8 cellular contexts compared by ENCODE assay signal in the genomic region with DNA sequence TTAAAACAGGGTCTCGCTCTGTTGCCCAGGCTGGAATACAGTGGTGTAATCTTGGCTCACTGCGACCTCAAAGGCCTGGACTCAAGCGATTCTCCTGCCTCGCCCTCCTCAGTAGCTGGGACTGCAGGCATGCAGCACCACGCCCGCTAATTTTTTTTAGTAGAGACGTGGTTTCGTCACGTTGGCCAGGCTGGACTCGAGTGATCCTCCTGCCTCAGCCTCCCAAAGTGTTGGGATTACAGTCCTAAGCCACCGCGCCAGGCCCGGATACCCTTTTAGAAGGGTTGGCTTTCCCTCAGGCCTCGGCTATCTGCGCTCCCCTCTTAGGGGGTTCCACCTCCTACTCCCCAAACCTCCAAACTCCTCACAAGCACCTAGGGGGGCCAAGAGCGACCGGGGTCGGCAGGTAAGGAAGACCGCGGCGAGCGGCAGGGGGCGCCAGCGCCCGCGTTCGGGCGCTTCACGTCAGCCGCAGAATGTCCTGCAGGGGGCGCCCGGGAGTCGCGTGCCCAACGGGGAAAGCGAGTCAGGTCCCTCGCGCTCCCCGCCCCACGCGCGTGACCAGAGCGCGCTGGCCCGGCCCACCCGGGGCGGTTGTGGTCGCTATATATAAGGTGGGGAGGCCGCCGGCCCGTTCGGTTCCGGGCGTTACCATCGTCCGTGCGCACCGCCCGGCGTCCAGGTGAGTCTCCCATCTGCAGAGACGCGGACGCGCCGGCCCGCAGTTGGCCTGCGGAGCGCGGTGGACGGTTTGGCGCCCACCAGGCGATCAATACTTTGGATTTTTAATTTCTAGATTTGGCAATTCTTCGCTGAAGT. TPM values are rescaled to one million over a fixed set of nuclear protein-coding genes. Genes with fewer than 3 reads are reported as not detected.
A peak's percentile ranks its signal among the peaks of the same experiment; 100 is the strongest.
DNase-seq lines count a peak whose midpoint lies in the region; ATAC-seq and TF ChIP-seq lines count a peak whose summit lies in the region.

No MANE protein-coding gene starts in this region.

- peak overlapping the region in 2 of 5 donors; percentile 37 to 56 for H3K9ac ChIP-seq in subcutaneous abdominal adipose tissue (ENCODE audit: low read length in 5 of 5)

- DNase-seq in NOMO-1 treated with DMSO at 0.1 percent for 48 hours (lab: John Stamatoyannopoulos, UW; ENCODE audit: unreplicated experiment) (peak; percentile 15), foreskin fibroblast (peak; percentile 25 to 78), neural crest cell (ENCODE audit: low read depth, low spot score) (peak; percentile 73), SJCRH30 (no peak)

- no peaks in the 10 kb centered on the region for H3K4me1 Mint-ChIP-seq in activated T-helper 17 cell treated with anti-CD3 and anti-CD28 coated beads, Interleukin-2, amount 50 U/mL, for 72 hours
- no peaks in the 10 kb centered on the region for H3K4me1 Mint-ChIP-seq in neural crest cell

- H3K36me3 Mint-ChIP-seq in activated T-helper 17 cell treated with anti-CD3 and anti-CD28 coated beads, Interleukin-2, amount 50 U/mL, for 72 hours (ENCODE audit: low read depth), result no peaks in the 10 kb centered on the region
- no peaks in the 10 kb centered on the region for H3K36me3 Mint-ChIP-seq in neural crest cell (ENCODE audit: low read depth)

- ATAC-seq in HG02759 (IDR thresholded peaks at IDR 0.05; ENCODE audit: unreplicated experiment), result peak; percentile 93
- ATAC-seq in activated T-helper 17 cell treated with anti-CD3 and anti-CD28 coated beads, Interleukin-2, amount 50 U/mL, for 72 hours (replicated peaks), result peak; percentile 97

- H3K27ac ChIP-seq in subcutaneous abdominal adipose tissue (ENCODE audit: low read depth, low read length), result no peak overlapping the region
- no peak overlapping the region for H3K27ac ChIP-seq in SJCRH30

- no peaks in the 10 kb centered on the region for H3K9me3 Mint-ChIP-seq in activated T-helper 17 cell treated with anti-CD3 and anti-CD28 coated beads, Interleukin-2, amount 50 U/mL, for 72 hours
- H3K9me3 Mint-ChIP-seq in neural crest cell, result no peaks in the 10 kb centered on the region

- H3K9me3 ChIP-seq in subcutaneous abdominal adipose tissue (ENCODE audit: control insufficient read depth in 5 of 5, low read length in 5 of 5), result no peaks in the 10 kb centered on the region
- H3K9me3 ChIP-seq in SJCRH30 (replicated peaks), result no peaks in the 10 kb centered on the region

- H3K27me3 ChIP-seq in subcutaneous abdominal adipose tissue (ENCODE audit: control insufficient read depth in 5 of 5, insufficient read depth in 4 of 5, low read length in 5 of 5), result no peaks in the 10 kb centered on the region
- no peaks in the 10 kb centered on the region for H3K27me3 ChIP-seq in SJCRH30

- peak overlapping the region; percentile 56 for H3K4me3 Mint-ChIP-seq in activated T-helper 17 cell treated with anti-CD3 and anti-CD28 coated beads, Interleukin-2, amount 50 U/mL, for 72 hours
- no peak overlapping the region for H3K4me3 Mint-ChIP-seq in neural crest cell

- H3K4me1 ChIP-seq in subcutaneous abdominal adipose tissue (ENCODE audit: control insufficient read depth in 5 of 5, insufficient read depth in 5 of 5, low read length in 5 of 5), result peaks cover 0 to 9% (median 8%) of the 10 kb centered on the region in 5 donors
- no peaks in the 10 kb centered on the region for H3K4me1 ChIP-seq in SJCRH30

- TF ChIP-seq CTCF in GM12801 (IDR thresholded peaks at IDR 0.05; ENCODE audit: extremely low read depth, insufficient read length) (peak; percentile 50), foreskin fibroblast (IDR thresholded peaks at IDR 0.05; ENCODE audit: low read depth, low read length) (peak; percentile 100), neural crest cell (conservative IDR thresholded peaks at IDR 0.05) (peak; percentile 100)

- H3K27me3 Mint-ChIP-seq in activated T-helper 17 cell treated with anti-CD3 and anti-CD28 coated beads, Interleukin-2, amount 50 U/mL, for 72 hours, result no peaks in the 10 kb centered on the region
- H3K27me3 Mint-ChIP-seq in neural crest cell (ENCODE audit: low read depth), result peaks cover 36% of the 10 kb centered on the region

- H3K36me3 ChIP-seq in subcutaneous abdominal adipose tissue (ENCODE audit: control insufficient read depth in 5 of 5, insufficient read depth in 5 of 5, low read length in 5 of 5) (no peaks in the 10 kb centered on the region), SJCRH30 (no peaks in the 10 kb centered on the region)

- H3K4me3 ChIP-seq in foreskin fibroblast (ENCODE audit: low read depth in 1 of 2, low read length in 2 of 2) (peak overlapping the region; percentile 50 to 57), subcutaneous abdominal adipose tissue (ENCODE audit: low read depth in 1 of 5, low read length in 5 of 5) (peak overlapping the region in 4 of 5 donors; percentile 32 to 56 (median 46)), SJCRH30 (no peak overlapping the region)

- no peak overlapping the region for H3K27ac Mint-ChIP-seq in activated T-helper 17 cell treated with anti-CD3 and anti-CD28 coated beads, Interleukin-2, amount 50 U/mL, for 72 hours
- no peak overlapping the region for H3K27ac Mint-ChIP-seq in neural crest cell (ENCODE audit: unreplicated experiment)

RNA-seq across cellular contexts. Expression of gene GATM, which starts 51.8 kb away (rescaled TPM):
- 1 to 10 TPM; 1.7 to 2.7 TPM for total RNA-seq in activated T-helper 17 cell treated with anti-CD3 and anti-CD28 coated beads, Interleukin-2, amount 50 U/mL, for 72 hours
- 9.7 and 10.7 TPM in 2 replicates for total RNA-seq in neural crest cell
- total RNA-seq in SJCRH30 (2014; rRNA removed; shearing (Covaris generic)), result 226 and 232 TPM in 2 replicates

Comparison
In these comparisons a context has a peak if more than half of its experiments do, and no peak if none do; other contexts are left out.
1. CTCF ChIP-seq: peak in every context shown above with its lines; median percentile 100 in foreskin fibroblast; 100 in neural crest cell; 50 in GM12801.
2. DNase-seq: peak in NOMO-1 treated with DMSO at 0.1 percent for 48 hours (single experiment), foreskin fibroblast (2 of 2) and neural crest cell (single experiment); none in SJCRH30 (0 of 2).
3. RNA of gene GATM, which starts 51.8 kb away (total RNA-seq): 226 to 232 TPM in SJCRH30; 9.7 to 10.7 TPM in neural crest cell and 1.7 to 2.7 TPM in activated T-helper 17 cell treated with anti-CD3 and anti-CD28 coated beads, Interleukin-2, amount 50 U/mL, for 72 hours; every median in the first group is over 10 times any median in the second.